Comparison of ENCODE assay signal across 25 cellular contexts in the genomic region with DNA sequence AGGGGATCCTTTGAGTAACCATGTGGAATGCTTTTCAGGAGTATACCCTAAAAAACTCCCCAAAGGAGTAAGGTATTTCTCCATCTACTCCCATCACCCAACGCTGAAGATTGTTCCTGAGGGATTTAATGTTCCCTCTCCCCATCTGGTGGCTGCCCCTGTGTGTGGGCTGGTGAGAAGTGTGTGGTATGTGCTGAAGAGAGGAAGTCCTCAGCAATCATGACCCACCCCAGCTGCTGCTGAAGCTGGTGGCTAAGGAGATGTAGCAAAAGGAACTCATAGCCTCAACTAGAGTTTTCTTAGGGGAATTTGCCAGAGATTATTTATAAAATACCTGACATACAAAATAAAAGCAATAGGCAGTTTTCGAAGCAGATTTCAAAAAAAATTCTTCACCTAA.
"Had no signal": no experiment of that assay in that cellular context is flagged by ENCODE, and none has a peak within 500 bp of the region (broad histone marks: within the 10 kb centered on the region; RNA-seq: fewer than 3 reads in every experiment).

No MANE protein-coding gene starts in this region.

- H3K36me3 ChIP-seq: MG63 had no signal

- H3K27ac ChIP-seq: RWPE1 had no signal

- H3K4me2 ChIP-seq: SK-N-SH had no signal

- H3K4me3 ChIP-seq: MG63 had no signal

- ATAC-seq: HepG2, Panc1, PC-3 had no signal

- H3K9ac ChIP-seq: SK-N-SH had no signal

- DNase-seq: IMR-90, Karpas-422, KG1, MG63, MV-4-11, NCI-H1092, NCI-H1105 treated with DMSO at 0.1 percent for 48 hours, NCI-H1417 treated with DMSO at 0.1 percent for 48 hours, NCI-H146, NCI-H1694 treated with DMSO at 0.1 percent for 48 hours, NCI-H1930, NCI-H2081 treated with DMSO at 0.1 percent for 48 hours, NCI-H2171, NCI-H226, NCI-H446, NCI-H510A, NCI-H524 treated with DMSO at 0.1 percent for 48 hours, NCI-H69, NCI-H774, PC-3, SHP77, SK-N-SH had no signal

- H3K9me3 ChIP-seq: MG63, SK-N-SH had no signal
